In the genomic region with DNA sequence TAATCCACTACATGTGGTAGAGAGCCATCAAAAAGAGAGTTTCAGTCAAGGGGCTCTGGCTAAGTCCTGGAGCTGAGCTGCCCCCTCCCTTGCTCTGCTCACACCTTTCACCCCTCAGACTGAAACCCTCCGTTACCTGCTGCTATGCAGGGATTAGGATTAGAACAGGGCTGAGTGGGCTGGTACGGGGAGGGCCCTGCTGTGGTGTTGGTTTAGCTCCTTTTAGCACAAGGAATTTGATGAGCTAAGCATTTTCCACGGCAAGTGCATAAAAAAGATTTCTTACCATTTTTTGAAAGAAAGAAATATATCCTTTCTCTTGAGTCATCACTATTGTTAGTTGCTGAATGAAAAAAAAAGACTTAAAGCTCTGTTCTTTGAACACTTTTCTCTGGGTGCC, we compare ENCODE assay signal across 25 cellular contexts. TPM values are rescaled to one million over a fixed set of nuclear protein-coding genes. Genes with fewer than 3 reads are reported as not detected.
DNase-seq lines count a peak whose midpoint lies in the region; ATAC-seq and TF ChIP-seq lines count a peak whose summit lies in the region.
"Had no signal": no experiment of that assay in that cellular context is flagged by ENCODE, and none has a peak within 500 bp of the region (broad histone marks: within the 10 kb centered on the region; RNA-seq: fewer than 3 reads in every experiment).

No MANE protein-coding gene starts in this region.

- intact Hi-C loops in thyroid gland (cut with DNase I) = no loop called here

- H3K27me3 Mint-ChIP-seq in chondrocyte (ENCODE audit: low read depth) = no peaks in the 10 kb centered on the region
- H3K27me3 Mint-ChIP-seq: activated naive CD4-positive, alpha-beta T cell treated with anti-CD3 and anti-CD28 coated beads, Interleukin-2, amount 50 U/mL, for 24 hours had no signal

- H3K36me3 ChIP-seq in MM.1S (replicated peaks; ENCODE audit: insufficient read depth, low read length) = no peaks in the 10 kb centered on the region
- no peaks in the 10 kb centered on the region for H3K36me3 ChIP-seq in thyroid gland
- H3K36me3 ChIP-seq: esophagus muscularis mucosa, Peyer's patch, prostate gland, SJSA1 had no signal

- peak; percentile 27 for DNase-seq in MM.1S
- DNase-seq in chondrocyte (ENCODE audit: low spot score) = no peak
- DNase-seq in kidney glomerular epithelial cell (lab: John Stamatoyannopoulos, UW) = peak; percentile 39
- peak; percentile 37 to 48 for DNase-seq in thyroid gland
- DNase-seq: activated CD4-positive, alpha-beta T cell treated with anti-CD3 and anti-CD28 coated beads, Interleukin-2, amount 10 ng/mL, durations not matched to agents 24 days and 14 days; activated CD8-positive, alpha-beta memory T cell treated with anti-CD3 and anti-CD28 coated beads, Interleukin-2, amount 10 ng/mL, durations not matched to agents 7 days and 5 days; aorta; DMS79; effector CD8-positive, alpha-beta T cell; natural killer cell; NCI-H1436 treated with DMSO at 0.1 percent for 48 hours; NCI-H510A treated with DMSO at 0.1 percent for 48 hours; stimulated activated CD4-positive, alpha-beta T cell treated with anti-CD3 and anti-CD28 coated beads, Interleukin-1b, Interleukin-23, amount 100 ng/mL, for 48 hours had no signal

- 35 to 39% methylated on average over 3 of the region's 3 CpGs for WGBS in thyroid gland, 2 donors

- TF ChIP-seq POLR2A in thyroid gland (IDR thresholded peaks at IDR 0.05) = no peak

- H3K36me3 Mint-ChIP-seq in chondrocyte (ENCODE audit: low read depth) = no peaks in the 10 kb centered on the region
- H3K36me3 Mint-ChIP-seq: activated CD8-positive, alpha-beta memory T cell treated with anti-CD3 and anti-CD28 coated beads, Interleukin-2, amount 10 ng/mL, durations not matched to agents 7 days and 5 days; activated naive CD4-positive, alpha-beta T cell treated with anti-CD3 and anti-CD28 coated beads, Interleukin-2, amount 50 U/mL, for 24 hours; natural killer cell; stimulated activated memory B cell treated with anti-CD40 and anti-IgM and Interleukin-4, amounts not matched to agents 10 μg/mL and 1 μg/mL and 100 μg/mL, for 72 hours had no signal

- no peak overlapping the region for H3K4me2 ChIP-seq in MM.1S (ENCODE audit: low read depth, low read length)

- no peaks in the 10 kb centered on the region for H3K79me2 ChIP-seq in MM.1S (ENCODE audit: low read length)

- no peak overlapping the region for H3K4me3 Mint-ChIP-seq in chondrocyte (ENCODE audit: unreplicated experiment)
- H3K4me3 Mint-ChIP-seq: activated CD4-positive, alpha-beta T cell treated with anti-CD3 and anti-CD28 coated beads, Interleukin-2, amount 10 ng/mL, durations not matched to agents 24 days and 14 days; activated CD8-positive, alpha-beta memory T cell treated with anti-CD3 and anti-CD28 coated beads, Interleukin-2, amount 10 ng/mL, durations not matched to agents 7 days and 5 days; activated naive CD4-positive, alpha-beta T cell treated with anti-CD3 and anti-CD28 coated beads, Interleukin-2, amount 50 U/mL, for 24 hours; B cell; stimulated activated memory B cell treated with anti-CD40 and anti-IgM and Interleukin-4, amounts not matched to agents 10 μg/mL and 1 μg/mL and 100 μg/mL, for 72 hours; T-helper 1 cell treated with Interleukin-12 subunit alpha and Interleukin-12 subunit beta and Interleukin-4 antibody, amounts not matched to agents 30 μg/mL and 1 μg/mL, for 36 hours had no signal

- peak overlapping the region; percentile 86 for H3K27ac Mint-ChIP-seq in chondrocyte (ENCODE audit: unreplicated experiment)
- H3K27ac Mint-ChIP-seq: activated CD4-positive, alpha-beta T cell treated with anti-CD3 and anti-CD28 coated beads, Interleukin-2, amount 10 ng/mL, durations not matched to agents 24 days and 14 days; activated CD8-positive, alpha-beta memory T cell treated with anti-CD3 and anti-CD28 coated beads, Interleukin-2, amount 10 ng/mL, durations not matched to agents 7 days and 5 days; activated naive CD4-positive, alpha-beta T cell treated with anti-CD3 and anti-CD28 coated beads, Interleukin-2, amount 50 U/mL, for 24 hours; B cell; stimulated activated memory B cell treated with anti-CD40 and anti-IgM and Interleukin-4, amounts not matched to agents 10 μg/mL and 1 μg/mL and 100 μg/mL, for 72 hours; T-helper 1 cell treated with Interleukin-12 subunit alpha and Interleukin-12 subunit beta and Interleukin-4 antibody, amounts not matched to agents 30 μg/mL and 1 μg/mL, for 36 hours had no signal

- no peaks in the 10 kb centered on the region for H3K9me3 ChIP-seq in MM.1S (replicated peaks; ENCODE audit: insufficient read depth, low read length)
- H3K9me3 ChIP-seq in thyroid gland = no peaks in the 10 kb centered on the region
- H3K9me3 ChIP-seq: esophagus muscularis mucosa, Peyer's patch, prostate gland, SJSA1 had no signal

- no peak overlapping the region for H3K9ac ChIP-seq in MM.1S (ENCODE audit: low read length)

- peaks cover 81% of the 10 kb centered on the region for H3K4me1 Mint-ChIP-seq in chondrocyte (ENCODE audit: low read depth)
- H3K4me1 Mint-ChIP-seq: activated naive CD4-positive, alpha-beta T cell treated with anti-CD3 and anti-CD28 coated beads, Interleukin-2, amount 50 U/mL, for 24 hours; B cell; stimulated activated memory B cell treated with anti-CD40 and anti-IgM and Interleukin-4, amounts not matched to agents 10 μg/mL and 1 μg/mL and 100 μg/mL, for 72 hours had no signal

- H4K20me1 ChIP-seq in MM.1S (ENCODE audit: insufficient read depth, low read length) = no peaks in the 10 kb centered on the region

- no peaks in the 10 kb centered on the region for H3K9me2 ChIP-seq in MM.1S (replicated peaks; ENCODE audit: insufficient read depth, low read length)

- no peaks in the 10 kb centered on the region for H3K9me3 Mint-ChIP-seq in chondrocyte (ENCODE audit: low read depth)
- H3K9me3 Mint-ChIP-seq: activated CD4-positive, alpha-beta T cell treated with anti-CD3 and anti-CD28 coated beads, Interleukin-2, amount 10 ng/mL, durations not matched to agents 24 days and 14 days; activated naive CD4-positive, alpha-beta T cell treated with anti-CD3 and anti-CD28 coated beads, Interleukin-2, amount 50 U/mL, for 24 hours; natural killer cell; stimulated activated memory B cell treated with anti-CD40 and anti-IgM and Interleukin-4, amounts not matched to agents 10 μg/mL and 1 μg/mL and 100 μg/mL, for 72 hours; T-helper 1 cell treated with Interleukin-12 subunit alpha and Interleukin-12 subunit beta and Interleukin-4 antibody, amounts not matched to agents 30 μg/mL and 1 μg/mL, for 36 hours had no signal

- ATAC-seq in GM21447 (IDR thresholded peaks at IDR 0.05; ENCODE audit: unreplicated experiment) (no peak), GM21723 (IDR thresholded peaks at IDR 0.05; ENCODE audit: unreplicated experiment) (no peak), GM18498 (IDR thresholded peaks at IDR 0.05; ENCODE audit: unreplicated experiment) (no peak)
- ATAC-seq: activated CD8-positive, alpha-beta memory T cell treated with anti-CD3 and anti-CD28 coated beads, Interleukin-2, amount 10 ng/mL, durations not matched to agents 7 days and 5 days; stimulated activated memory B cell treated with anti-CD40 and anti-IgM and Interleukin-4, amounts not matched to agents 10 μg/mL and 1 μg/mL and 100 μg/mL, for 72 hours had no signal

- H3K4me1 ChIP-seq in MM.1S (ENCODE audit: low read length) (no peaks in the 10 kb centered on the region), thyroid gland (peaks cover 59 to 75% of the 10 kb centered on the region in 2 donors)
- H3K4me1 ChIP-seq: prostate gland had no signal

- TF ChIP-seq CTCF in MM.1S (IDR thresholded peaks at IDR 0.05; ENCODE audit: low read length) = no peak
- no peak for TF ChIP-seq CTCF in chondrocyte (IDR thresholded peaks at IDR 0.05)
- no peak for TF ChIP-seq CTCF in thyroid gland (IDR thresholded peaks at IDR 0.05)

- no peak overlapping the region for H2AFZ ChIP-seq in MM.1S (ENCODE audit: low read length)

- H3F3A ChIP-seq in MM.1S (ENCODE audit: insufficient read depth, low read length) = no peaks in the 10 kb centered on the region

- H3K27me3 ChIP-seq in MM.1S (replicated peaks; ENCODE audit: insufficient read depth, low read length) (no peaks in the 10 kb centered on the region), thyroid gland (no peaks in the 10 kb centered on the region)
- H3K27me3 ChIP-seq: esophagus muscularis mucosa, Peyer's patch, SJSA1 had no signal

- no peak overlapping the region for H3K27ac ChIP-seq in MM.1S (ENCODE audit: low read length)
- peak overlapping the region in 2 of 3 donors; percentile 37 to 54 for H3K27ac ChIP-seq in thyroid gland
- H3K27ac ChIP-seq: esophagus muscularis mucosa, Peyer's patch, prostate gland, SJSA1, skin epidermis had no signal

- H3K4me3 ChIP-seq in MM.1S (ENCODE audit: low read length) (no peak overlapping the region), thyroid gland (replicated peaks in 1 of 3) (no peak overlapping the region)
- H3K4me3 ChIP-seq: esophagus muscularis mucosa, Peyer's patch, prostate gland, SJSA1, skin epidermis had no signal

RNA-seq across cellular contexts. Expression of gene TCF7L1, which starts 46.3 kb away (rescaled TPM):
- total RNA-seq in chondrocyte = 18.9 to 35.0 TPM (median 34.1 TPM) in 3 replicates
- total RNA-seq in thyroid gland = 10 to 100 TPM in 2 of 4 donors, 1 to 10 TPM in 2; 3.1 to 12.1 (median 8.7) TPM
- total RNA-seq: activated CD8-positive, alpha-beta memory T cell treated with anti-CD3 and anti-CD28 coated beads, Interleukin-2, amount 10 ng/mL, durations not matched to agents 7 days and 5 days; natural killer cell had no signal
